In the genomic region with DNA sequence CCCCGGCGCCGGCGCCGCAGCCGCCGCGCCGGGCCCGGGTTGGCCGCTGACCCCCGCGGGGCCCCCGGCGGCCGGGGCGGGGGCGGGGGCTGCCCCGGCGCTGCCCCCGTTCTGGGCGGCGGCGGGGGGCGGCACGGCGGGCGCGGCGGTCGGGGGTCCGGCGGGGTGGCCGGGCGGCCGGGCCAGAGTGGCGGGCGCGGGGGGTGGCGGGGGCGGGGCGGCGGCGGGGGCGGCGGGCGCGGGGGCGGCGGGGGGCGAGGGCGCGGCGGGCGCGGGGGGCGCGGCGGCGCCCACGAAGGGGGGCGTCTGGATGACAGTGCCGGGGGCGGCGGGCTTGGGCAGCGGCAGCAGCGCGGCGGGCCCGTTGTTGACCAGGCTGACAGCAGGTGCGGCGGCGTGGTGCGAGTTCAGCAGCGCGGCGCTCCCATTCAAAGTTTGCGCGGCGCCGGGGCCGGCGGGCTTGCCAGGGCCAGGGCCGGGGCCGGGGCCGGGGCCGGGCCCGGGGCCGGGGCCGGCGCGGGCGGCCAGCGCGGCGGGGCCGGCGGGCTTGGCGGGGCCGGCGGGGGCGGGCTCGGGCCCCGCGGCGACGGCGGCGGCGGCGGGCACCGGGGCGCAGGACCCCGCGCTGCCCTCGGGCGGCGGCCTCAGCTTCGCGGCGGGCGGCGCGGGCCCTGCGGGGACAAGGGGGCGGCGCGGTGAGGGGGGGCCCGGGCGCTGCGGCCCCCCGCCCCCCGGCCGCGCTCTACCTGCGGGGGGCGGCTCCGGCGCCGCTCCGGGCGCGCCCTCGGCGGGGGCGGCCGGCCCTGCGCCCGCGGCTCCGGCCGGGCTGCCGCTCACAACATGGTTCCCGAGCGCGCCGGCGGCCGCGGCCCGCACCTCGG, we compare ENCODE assay signal across 8 cellular contexts. TPM values are rescaled to one million over a fixed set of nuclear protein-coding genes. Genes with fewer than 3 reads are reported as not detected.
A peak's percentile ranks its signal among the peaks of the same experiment; 100 is the strongest.
DNase-seq lines count a peak whose midpoint lies in the region; ATAC-seq and TF ChIP-seq lines count a peak whose summit lies in the region.

No MANE protein-coding gene starts in this region.

- no peaks in the 10 kb centered on the region for H3K27me3 ChIP-seq in Caco-2 (replicated peaks; ENCODE audit: control insufficient read depth, insufficient read depth, low read length)
- H3K27me3 ChIP-seq in hepatocyte, result no peaks in the 10 kb centered on the region

- H3K4me2 ChIP-seq in hepatocyte, result no peak overlapping the region

- H3K9me3 ChIP-seq in Caco-2, result no peaks in the 10 kb centered on the region; the same call in 1 of the 2 replicates
- H3K9me3 ChIP-seq in hepatocyte (ENCODE audit: low read depth), result no peaks in the 10 kb centered on the region

- no peaks in the 10 kb centered on the region for H3K27me3 Mint-ChIP-seq in Caco-2 (ENCODE audit: insufficient read depth, unreplicated experiment)
- no peaks in the 10 kb centered on the region for H3K27me3 Mint-ChIP-seq in activated CD8-positive, alpha-beta T cell treated with anti-CD3 and anti-CD28 coated beads for 36 hours
- H3K27me3 Mint-ChIP-seq in stimulated activated naive B cell treated with anti-CD40 and anti-IgM and Interleukin-4, amounts not matched to agents 10 μg/mL and 1 μg/mL and 100 μg/mL, for 72 hours, result peaks cover 0 to 2% of the 10 kb centered on the region in 2 donors

- DNase-seq in Caco-2 (peak in 1 of 2 experiments; percentile 65), GM19240 (ENCODE audit: insufficient read length, low spot score) (peak; percentile 52), hepatocyte (ENCODE audit: low spot score) (peak; percentile 68), cortex of kidney (lab: John Stamatoyannopoulos, UW) (no peak), SW 1271 (lab: John Stamatoyannopoulos, UW) (no peak)
- DNase-seq in activated CD8-positive, alpha-beta T cell treated with anti-CD3 and anti-CD28 coated beads for 36 hours, result peak; percentile 32
- no peak for DNase-seq in stimulated activated naive B cell treated with anti-CD40 and anti-IgM and Interleukin-4, amounts not matched to agents 10 μg/mL and 1 μg/mL and 100 μg/mL, for 72 hours

- no peaks in the 10 kb centered on the region for H3K9me2 ChIP-seq in hepatocyte (replicated peaks; ENCODE audit: insufficient read depth)

- H3K9me3 Mint-ChIP-seq in Caco-2 (ENCODE audit: unreplicated experiment), result no peaks in the 10 kb centered on the region
- no peaks in the 10 kb centered on the region for H3K9me3 Mint-ChIP-seq in activated CD8-positive, alpha-beta T cell treated with anti-CD3 and anti-CD28 coated beads for 36 hours
- no peaks in the 10 kb centered on the region for H3K9me3 Mint-ChIP-seq in stimulated activated naive B cell treated with anti-CD40 and anti-IgM and Interleukin-4, amounts not matched to agents 10 μg/mL and 1 μg/mL and 100 μg/mL, for 72 hours

- H3K27ac ChIP-seq in hepatocyte, result peak overlapping the region; percentile 77

- H3K4me3 Mint-ChIP-seq in Caco-2 (ENCODE audit: unreplicated experiment), result peak overlapping the region; percentile 85
- H3K4me3 Mint-ChIP-seq in activated CD8-positive, alpha-beta T cell treated with anti-CD3 and anti-CD28 coated beads for 36 hours, result peak overlapping the region; percentile 74
- peak overlapping the region in 1 of 2 donors; percentile 84 for H3K4me3 Mint-ChIP-seq in stimulated activated naive B cell treated with anti-CD40 and anti-IgM and Interleukin-4, amounts not matched to agents 10 μg/mL and 1 μg/mL and 100 μg/mL, for 72 hours

- 0% methylated on average over 8 of the region's 162 CpGs for WGBS in hepatocyte (ENCODE audit: low lambda C conversion rate, missing lambda C conversion rate)

- H3K4me1 ChIP-seq in Caco-2 (peaks cover 28% of the 10 kb centered on the region), hepatocyte (ENCODE audit: insufficient read depth) (peaks cover 30% of the 10 kb centered on the region)

- no TSS peak for BruUV-seq in Caco-2 (replicated peaks; lab: Mats Ljungman, UMichigan)

- no peak for TF ChIP-seq CTCF in Caco-2 (IDR thresholded peaks at IDR 0.05; ENCODE audit: insufficient read depth in 1 of 2, low read depth in 1 of 2, low read length in 1 of 2, severe bottlenecking in 1 of 2, unreplicated experiment in 1 of 2)
- TF ChIP-seq CTCF in activated CD8-positive, alpha-beta T cell treated with anti-CD3 and anti-CD28 coated beads for 36 hours (IDR thresholded peaks at IDR 0.05), result no peak
- no peak for TF ChIP-seq CTCF in hepatocyte (IDR thresholded peaks at IDR 0.05; ENCODE audit: poor library complexity)

- H2AFZ ChIP-seq in hepatocyte, result no peak overlapping the region

- peaks cover 47% of the 10 kb centered on the region for H3K79me2 ChIP-seq in hepatocyte

- POLR2A ChIA-PET in Caco-2 (lab: Charles Lee), result interaction anchor here (0.6 to 2.6 kb wide), 10 partner anchors 33 to 826 kb away, joined by 3 to 67 read pairs (median 6); a partner anchor contains a TSS
- POLR2A ChIA-PET in activated CD8-positive, alpha-beta T cell treated with anti-CD3 and anti-CD28 coated beads for 36 hours (lab: Charles Lee), result interaction anchor here (1.0 to 3.2 kb wide), 7 partner anchors 25 to 78 kb away, joined by 3 to 27 read pairs (median 4); a partner anchor contains a TSS

- ATAC-seq in HG03159 (IDR thresholded peaks at IDR 0.05; ENCODE audit: unreplicated experiment), result peak; percentile 5
- peak; percentile 10 for ATAC-seq in activated CD8-positive, alpha-beta T cell treated with anti-CD3 and anti-CD28 coated beads for 36 hours
- ATAC-seq in stimulated activated naive B cell treated with anti-CD40 and anti-IgM and Interleukin-4, amounts not matched to agents 10 μg/mL and 1 μg/mL and 100 μg/mL, for 72 hours (replicated peaks), result peak; percentile 30 to 38

- H3K36me3 ChIP-seq in Caco-2 (ENCODE audit: control insufficient read depth, insufficient read depth, low read length) (peaks cover 8% of the 10 kb centered on the region; the same call in 1 of the 2 replicates), hepatocyte (replicated peaks; ENCODE audit: insufficient read depth, low read depth) (no peaks in the 10 kb centered on the region)

- peaks cover 71% of the 10 kb centered on the region for H3K36me3 Mint-ChIP-seq in Caco-2 (ENCODE audit: insufficient read depth, unreplicated experiment)
- H3K36me3 Mint-ChIP-seq in activated CD8-positive, alpha-beta T cell treated with anti-CD3 and anti-CD28 coated beads for 36 hours (ENCODE audit: low read depth), result peaks cover 5% of the 10 kb centered on the region
- peaks cover 12 to 20% of the 10 kb centered on the region in 2 donors for H3K36me3 Mint-ChIP-seq in stimulated activated naive B cell treated with anti-CD40 and anti-IgM and Interleukin-4, amounts not matched to agents 10 μg/mL and 1 μg/mL and 100 μg/mL, for 72 hours

- CTCF ChIA-PET in Caco-2 (lab: Charles Lee), result interaction anchor here (0.6 to 2.9 kb wide), 5 partner anchors 57 to 729 kb away, joined by 3 to 16 read pairs (median 5); a partner anchor contains a TSS
- CTCF ChIA-PET in activated CD8-positive, alpha-beta T cell treated with anti-CD3 and anti-CD28 coated beads for 36 hours (lab: Charles Lee), result interaction anchor here (1.6 kb wide), 1 partner anchor 71 kb away, joined by 3 read pairs; no protein-coding TSS in a partner anchor

- peak overlapping the region; percentile 64 for H3K4me3 ChIP-seq in Caco-2 (ENCODE audit: low read depth, low read length)
- H3K4me3 ChIP-seq in hepatocyte, result peak overlapping the region; percentile 77

- intact Hi-C loops in Caco-2 (cut with micrococcal nuclease; ENCODE audit: unreplicated experiment), result loop anchor here (5.0 kb wide), 1 partner anchor 53 kb away; no protein-coding TSS in a partner anchor
- intact Hi-C loops in activated CD8-positive, alpha-beta T cell treated with anti-CD3 and anti-CD28 coated beads for 36 hours (cut with micrococcal nuclease), result loop anchor here (5.0 kb wide), 1 partner anchor 57 kb away; a partner anchor contains a TSS

- peaks cover 38% of the 10 kb centered on the region for H3K4me1 Mint-ChIP-seq in Caco-2 (ENCODE audit: low read depth, unreplicated experiment)
- peaks cover 54% of the 10 kb centered on the region for H3K4me1 Mint-ChIP-seq in activated CD8-positive, alpha-beta T cell treated with anti-CD3 and anti-CD28 coated beads for 36 hours (ENCODE audit: low read depth)
- H3K4me1 Mint-ChIP-seq in stimulated activated naive B cell treated with anti-CD40 and anti-IgM and Interleukin-4, amounts not matched to agents 10 μg/mL and 1 μg/mL and 100 μg/mL, for 72 hours, result peaks cover 35 to 59% of the 10 kb centered on the region in 2 donors

- peak overlapping the region; percentile 91 for H3K27ac Mint-ChIP-seq in Caco-2 (ENCODE audit: unreplicated experiment)
- H3K27ac Mint-ChIP-seq in activated CD8-positive, alpha-beta T cell treated with anti-CD3 and anti-CD28 coated beads for 36 hours, result no peak overlapping the region
- no peak overlapping the region for H3K27ac Mint-ChIP-seq in stimulated activated naive B cell treated with anti-CD40 and anti-IgM and Interleukin-4, amounts not matched to agents 10 μg/mL and 1 μg/mL and 100 μg/mL, for 72 hours

- peaks cover 44% of the 10 kb centered on the region for H4K20me1 ChIP-seq in hepatocyte (ENCODE audit: insufficient read depth, poor library complexity, severe bottlenecking)

RNA-seq across cellular contexts. Expression of a gene that starts 0.7 kb away (rescaled TPM):
- 94.9 and 98.2 TPM in 2 replicates for total RNA-seq in Caco-2 (2022)
- total RNA-seq in activated CD8-positive, alpha-beta T cell treated with anti-CD3 and anti-CD28 coated beads for 36 hours, result 10 to 100 TPM; 14.1 to 15.9 TPM
- total RNA-seq in hepatocyte, result 6.6 and 7.5 TPM in 2 replicates
- polyA plus RNA-seq in hepatocyte, result 2.9 and 3.3 TPM in 2 replicates

RNA-seq across cellular contexts. Expression of a gene that starts 57.2 kb away (rescaled TPM):
- total RNA-seq in Caco-2 (2022) (143 and 154 TPM in 2 replicates), hepatocyte (32.5 and 43.1 TPM in 2 replicates)
- 10 to 100 TPM; 33.5 to 35.6 TPM for total RNA-seq in activated CD8-positive, alpha-beta T cell treated with anti-CD3 and anti-CD28 coated beads for 36 hours
- 4.8 and 7.1 TPM in 2 replicates for polyA plus RNA-seq in hepatocyte

Comparison
In these comparisons a context has a peak if more than half of its experiments do, and no peak if none do; other contexts are left out.
1. DNase-seq: peak in GM19240 (single experiment), activated CD8-positive, alpha-beta T cell treated with anti-CD3 and anti-CD28 coated beads for 36 hours (single experiment) and hepatocyte (single experiment); none in stimulated activated naive B cell treated with anti-CD40 and anti-IgM and Interleukin-4, amounts not matched to agents 10 μg/mL and 1 μg/mL and 100 μg/mL, for 72 hours (single experiment), cortex of kidney (single experiment) and SW 1271 (0 of 2).
2. Peak in every context shown above with its lines, with median percentiles within 50 percentile points of each other: ATAC-seq.